In genomic region chr9:113417370-113417769, GRCh38 we compare ENCODE assay signal across 16 cellular contexts. TPM values are rescaled to one million over a fixed set of nuclear protein-coding genes. Genes with fewer than 3 reads are reported as not detected.
DNase-seq lines count a peak whose midpoint lies in the region; ATAC-seq, FAIRE-seq and TF ChIP-seq lines count a peak whose summit lies in the region.
"Had no signal": no experiment of that assay in that cellular context is flagged by ENCODE, and none has a peak within 500 bp of the region (broad histone marks: within the 10 kb centered on the region; RNA-seq: fewer than 3 reads in every experiment).

No MANE protein-coding gene starts in this region.

- no peak overlapping the region for H3K4me2 ChIP-seq in GM12878 (ENCODE audit: control insufficient read depth, insufficient read depth)
- H3K4me2 ChIP-seq: A549 had no signal

- TF ChIP-seq EP300 in GM12878 (IDR thresholded peaks at IDR 0.05; ENCODE audit: borderline replicate concordance in 1 of 2, control insufficient read depth in 1 of 2, low read depth in 2 of 2, low read length in 2 of 2): no peak

- SMC1A ChIA-PET in GM12878 (lab: Charles Lee; ENCODE audit: uncharacterized antibody, unreplicated experiment): interaction anchor here (1.0 to 1.6 kb wide), 2 partner anchors 106 to 241 kb away, joined by 3 to 5 read pairs; no protein-coding TSS in a partner anchor

- no peak overlapping the region for H3K27ac ChIP-seq in GM12878 (ENCODE audit: control insufficient read depth, insufficient read depth)
- H3K27ac ChIP-seq: A549, SJSA1 had no signal

- intact Hi-C loops in GM12878 (cut with micrococcal nuclease; ENCODE audit: unreplicated experiment): no loop called here

- BruUV-seq in GM12878 (replicated peaks; lab: Mats Ljungman, UMichigan): no TSS peak

- DNase-seq in NCI-H82 (lab: John Stamatoyannopoulos, UW): peak; percentile 21
- DNase-seq in NCI-H82 treated with DMSO at 0.1 percent for 48 hours (lab: John Stamatoyannopoulos, UW; ENCODE audit: unreplicated experiment): no peak
- peak; percentile 69 for DNase-seq in NB4 (ENCODE audit: low read depth)
- DNase-seq in GM12878 (ENCODE audit: low read depth, low spot score): no peak
- no peak for DNase-seq in activated effector memory CD4-positive, alpha-beta T cell treated with Interleukin-2 at 50 U/mL for 16 hours
- no peak for DNase-seq in COR-L47 (lab: John Stamatoyannopoulos, UW)
- DNase-seq in stimulated activated CD4-positive, alpha-beta T cell treated with anti-CD3 and anti-CD28 coated beads, Interleukin-4, amount 100 ng/mL, for 4 hours: no peak
- no peak for DNase-seq in SIG-M5 (lab: John Stamatoyannopoulos, UW)
- DNase-seq: Calu3, Karpas-422, NCI-H1694, NCI-H2171, NCI-H446 treated with DMSO at 0.1 percent for 48 hours, NCI-H774 had no signal

- H3K79me2 ChIP-seq in GM12878 (ENCODE audit: control insufficient read depth, insufficient read depth, low read length): no peaks in the 10 kb centered on the region

- no peak for ATAC-seq in GM12878
- ATAC-seq: A549 had no signal

- peaks cover 12% of the 10 kb centered on the region; the same call in 1 of the 2 replicates for H3K4me1 ChIP-seq in GM12878 (ENCODE audit: control insufficient read depth, insufficient read depth, low read length)
- H3K4me1 ChIP-seq: A549, SJSA1 had no signal

- no peaks in the 10 kb centered on the region for H3K9me3 ChIP-seq in GM12878 (replicated peaks; ENCODE audit: control insufficient read depth, insufficient read depth, low read length)
- H3K9me3 ChIP-seq: A549, SJSA1 had no signal

- no peaks in the 10 kb centered on the region for H4K20me1 ChIP-seq in GM12878 (ENCODE audit: control insufficient read depth, insufficient read depth)

- no peak overlapping the region for H3K9ac ChIP-seq in GM12878 (ENCODE audit: control insufficient read depth, insufficient read depth, low read length)

- WGBS in GM12878 (ENCODE audit: insufficient coverage, insufficient replicate concordance, low lambda C conversion rate, missing lambda C conversion rate): 42% methylated on average over 4 of the region's 4 CpGs

- no peak for TF ChIP-seq RAD21 in GM12878 (IDR thresholded peaks at IDR 0.05; ENCODE audit: insufficient read depth, low read depth, low read length)

- H3K27me3 ChIP-seq in GM12878 (replicated peaks in 1 of 2; ENCODE audit: control insufficient read depth in 2 of 2, insufficient read depth in 2 of 2, low read length in 1 of 2): no peaks in the 10 kb centered on the region
- H3K27me3 ChIP-seq: SJSA1 had no signal

- no peaks in the 10 kb centered on the region for H3K36me3 ChIP-seq in GM12878 (ENCODE audit: control insufficient read depth in 2 of 2, insufficient read depth in 2 of 2, low read length in 1 of 2)
- H3K36me3 ChIP-seq: SJSA1 had no signal

- H3K4me3 ChIP-seq in NB4 (ENCODE audit: low read depth, low read length): no peak overlapping the region
- no peak overlapping the region for H3K4me3 ChIP-seq in GM12878
- H3K4me3 ChIP-seq: A549, SJSA1 had no signal

- peak; percentile 6 for TF ChIP-seq CTCF in NB4 (IDR thresholded peaks at IDR 0.05; ENCODE audit: low read depth, low read length)
- TF ChIP-seq CTCF in GM12878 (IDR thresholded peaks at IDR 0.05 in 2 of 3, conservative IDR thresholded peaks at IDR 0.05 in 1 of 3; ENCODE audit: control insufficient read depth in 2 of 3, extremely low read depth in 1 of 3, insufficient read depth in 1 of 3, low read depth in 3 of 3, low read length in 3 of 3): no peak

- POLR2A ChIA-PET in GM12878 (lab: Charles Lee): no interaction called here

- peak; percentile 18 for FAIRE-seq in GM12878 (lab: Jason Lieb, UNC)
- FAIRE-seq: A549 had no signal

- in situ Hi-C loops in GM12878 (cut with MboI): no loop called here

- TF ChIP-seq POLR2A in NB4 (IDR thresholded peaks at IDR 0.05; ENCODE audit: extremely low read depth, insufficient read length) (no peak), GM12878 (IDR thresholded peaks at IDR 0.05; ENCODE audit: low read depth, low read length) (no peak)

- CTCF ChIA-PET in GM12878 (lab: Yijun Ruan, JAX): interaction anchor here (1.4 to 3.3 kb wide), 2 partner anchors 13 to 17 kb away, joined by 4 to 13 read pairs; partner anchors contain the start of gene ALAD

- RAD21 ChIA-PET in GM12878 (lab: Charles Lee; ENCODE audit: unreplicated experiment): interaction anchor here (1.3 kb wide), 1 partner anchor 241 kb away, joined by 6 read pairs; no protein-coding TSS in a partner anchor

- no peak overlapping the region; the same call in 1 of the 2 replicates for H2AFZ ChIP-seq in GM12878 (ENCODE audit: control insufficient read depth, low read depth, low read length)

RNA-seq across cellular contexts. Expression of gene C9orf43, which starts 6.8 kb away (rescaled TPM):
- 0.86 and 1.8 TPM in 2 replicates for total RNA-seq in GM12878 (2013; cell fraction: nucleolus; rRNA removed)
- total RNA-seq in GM12878 (2014; rRNA removed) (0.65 and 0.68 TPM in 2 replicates), GM12878 (2014; rRNA removed; fragmentation: Illumina TruSeq; extraction: Trizol) (0.54 and 0.64 TPM in 2 replicates), GM12878 (2021) (0.35 and 0.56 TPM in 2 replicates)
- polyA plus RNA-seq in GM12878 (2011; ENCODE audit: low read depth): 0.20 TPM
- polyA plus RNA-seq in GM12878 (2011; rRNA removed) (0.36 and 0.62 TPM in 2 replicates), GM12878 (2014; fragmentation: Illumina TruSeq; extraction: Trizol) (0.68 and 0.87 TPM in 2 replicates), GM12878 (2014; fragmentation: Nextera tagmentation; extraction: Ambion mirVana) (under 1 TPM; 0.23 to 0.51 TPM), GM12878 (2014; rRNA removed) (0.74 and 0.79 TPM in 2 replicates), GM12878 (2016; fragmentation: Nextera tagmentation; extraction: Ambion mirVana) (under 1 TPM; 0.08 to 0.31 TPM)
- 0.33 and 0.45 TPM in 2 replicates for polyA plus RNA-seq in GM12878 (2011; cell fraction: cytosol; rRNA removed)
- polyA plus RNA-seq in GM12878 (2011; cell fraction: nucleus; rRNA removed): 0.51 and 0.59 TPM in 2 replicates
- 0.65 and 0.73 TPM in 2 replicates for polyA plus RNA-seq in GM12878 (2012)
- polyA minus RNA-seq in GM12878 (2011; rRNA and poly(A)+ RNA removed): 1.2 TPM in 2 replicates
- polyA minus RNA-seq in GM12878 (2011; cell fraction: cytosol; rRNA and poly(A)+ RNA removed): 0.42 TPM in 1 of 2 replicates, not detected in the other
- 1.3 and 2.5 TPM in 2 replicates for polyA minus RNA-seq in GM12878 (2011; cell fraction: nucleus; rRNA and poly(A)+ RNA removed)

RNA-seq across cellular contexts. Expression of gene POLE3, which starts 6.9 kb away (rescaled TPM):
- 15.4 and 16.1 TPM in 2 replicates for total RNA-seq in GM12878 (2013; cell fraction: nucleolus; rRNA removed)
- total RNA-seq in GM12878 (2014; rRNA removed) (75.9 and 90.5 TPM in 2 replicates), GM12878 (2014; rRNA removed; fragmentation: Illumina TruSeq; extraction: Trizol) (76.5 and 85.2 TPM in 2 replicates), GM12878 (2021) (58.3 and 59.0 TPM in 2 replicates)
- 41.6 TPM for polyA plus RNA-seq in GM12878 (2011; ENCODE audit: low read depth)
- polyA plus RNA-seq in GM12878 (2011; rRNA removed) (84.4 and 99.3 TPM in 2 replicates), GM12878 (2014; fragmentation: Illumina TruSeq; extraction: Trizol) (116 and 127 TPM in 2 replicates), GM12878 (2014; fragmentation: Nextera tagmentation; extraction: Ambion mirVana) (10 to 100 TPM; 40.8 to 65.9 TPM), GM12878 (2014; rRNA removed) (63.6 and 63.9 TPM in 2 replicates), GM12878 (2016; fragmentation: Nextera tagmentation; extraction: Ambion mirVana) (100 to 1,000 TPM in 1 of 2 experiments, 10 to 100 TPM in 1; 98.3 to 101 TPM)
- 65.7 and 66.3 TPM in 2 replicates for polyA plus RNA-seq in GM12878 (2011; cell fraction: cytosol; rRNA removed)
- polyA plus RNA-seq in GM12878 (2011; cell fraction: nucleus; rRNA removed): 29.5 and 36.3 TPM in 2 replicates
- polyA plus RNA-seq in GM12878 (2012): 37.0 and 42.4 TPM in 2 replicates
- polyA minus RNA-seq in GM12878 (2011; rRNA and poly(A)+ RNA removed): 35.8 and 39.2 TPM in 2 replicates
- polyA minus RNA-seq in GM12878 (2011; cell fraction: cytosol; rRNA and poly(A)+ RNA removed): 11.5 and 14.5 TPM in 2 replicates
- polyA minus RNA-seq in GM12878 (2011; cell fraction: nucleus; rRNA and poly(A)+ RNA removed): 12.2 and 18.4 TPM in 2 replicates

RNA-seq across cellular contexts. Expression of gene ALAD, which starts 16.3 kb away (rescaled TPM):
- 34.6 and 46.8 TPM in 2 replicates for total RNA-seq in GM12878 (2013; cell fraction: nucleolus; rRNA removed)
- total RNA-seq in GM12878 (2014; rRNA removed) (13.1 and 15.7 TPM in 2 replicates), GM12878 (2014; rRNA removed; fragmentation: Illumina TruSeq; extraction: Trizol) (10.3 and 11.9 TPM in 2 replicates), GM12878 (2021) (20.2 and 21.6 TPM in 2 replicates)
- polyA plus RNA-seq in GM12878 (2011; ENCODE audit: low read depth): 13.2 TPM
- polyA plus RNA-seq in GM12878 (2011; rRNA removed) (8.1 and 10.7 TPM in 2 replicates), GM12878 (2014; fragmentation: Illumina TruSeq; extraction: Trizol) (18.0 and 20.4 TPM in 2 replicates), GM12878 (2014; fragmentation: Nextera tagmentation; extraction: Ambion mirVana) (1 to 10 TPM; 2.4 to 3.9 TPM), GM12878 (2014; rRNA removed) (15.7 and 18.2 TPM in 2 replicates), GM12878 (2016; fragmentation: Nextera tagmentation; extraction: Ambion mirVana) (10 to 100 TPM; 11.6 to 13.8 TPM)
- polyA plus RNA-seq in GM12878 (2011; cell fraction: cytosol; rRNA removed): 9.4 and 10.4 TPM in 2 replicates
- polyA plus RNA-seq in GM12878 (2011; cell fraction: nucleus; rRNA removed): 31.0 and 32.1 TPM in 2 replicates
- polyA plus RNA-seq in GM12878 (2012): 16.8 and 19.2 TPM in 2 replicates
- 9.1 and 17.1 TPM in 2 replicates for polyA minus RNA-seq in GM12878 (2011; rRNA and poly(A)+ RNA removed)
- polyA minus RNA-seq in GM12878 (2011; cell fraction: cytosol; rRNA and poly(A)+ RNA removed): 3.6 TPM in 2 replicates
- polyA minus RNA-seq in GM12878 (2011; cell fraction: nucleus; rRNA and poly(A)+ RNA removed): 12.3 and 23.0 TPM in 2 replicates

RNA-seq across cellular contexts. Expression of gene HDHD3, which starts 40.6 kb away (rescaled TPM):
- total RNA-seq in GM12878 (2013; cell fraction: nucleolus; rRNA removed): 13.5 and 14.9 TPM in 2 replicates
- 25.7 and 25.9 TPM in 2 replicates for total RNA-seq in GM12878 (2014; rRNA removed)
- total RNA-seq in GM12878 (2014; rRNA removed; fragmentation: Illumina TruSeq; extraction: Trizol): 12.1 and 12.4 TPM in 2 replicates
- total RNA-seq in GM12878 (2021): 21.2 and 23.1 TPM in 2 replicates
- polyA plus RNA-seq in GM12878 (2011; ENCODE audit: low read depth): 6.9 TPM
- polyA plus RNA-seq in GM12878 (2011; rRNA removed): 9.6 and 16.5 TPM in 2 replicates
- 23.9 and 31.6 TPM in 2 replicates for polyA plus RNA-seq in GM12878 (2011; cell fraction: cytosol; rRNA removed)
- 17.6 TPM in 2 replicates for polyA plus RNA-seq in GM12878 (2011; cell fraction: nucleus; rRNA removed)
- 13.2 and 13.6 TPM in 2 replicates for polyA plus RNA-seq in GM12878 (2012)
- 4.0 and 11.4 TPM in 2 replicates for polyA plus RNA-seq in GM12878 (2014; fragmentation: Illumina TruSeq; extraction: Trizol)
- polyA plus RNA-seq in GM12878 (2014; fragmentation: Nextera tagmentation; extraction: Ambion mirVana): 1 to 10 TPM; 1.3 to 6.5 TPM
- polyA plus RNA-seq in GM12878 (2014; rRNA removed): 29.4 and 29.9 TPM in 2 replicates
- polyA plus RNA-seq in GM12878 (2016; fragmentation: Nextera tagmentation; extraction: Ambion mirVana): 10 to 100 TPM; 19.2 to 22.6 TPM
- polyA minus RNA-seq in GM12878 (2011; rRNA and poly(A)+ RNA removed): 11.0 and 17.0 TPM in 2 replicates
- 7.1 and 7.7 TPM in 2 replicates for polyA minus RNA-seq in GM12878 (2011; cell fraction: cytosol; rRNA and poly(A)+ RNA removed)
- polyA minus RNA-seq in GM12878 (2011; cell fraction: nucleus; rRNA and poly(A)+ RNA removed): 9.7 and 13.7 TPM in 2 replicates

RNA-seq across cellular contexts. Expression of gene RGS3, which starts 46.2 kb away (rescaled TPM):
- 309 and 360 TPM in 2 replicates for total RNA-seq in GM12878 (2013; cell fraction: nucleolus; rRNA removed)
- total RNA-seq in GM12878 (2014; rRNA removed) (35.1 and 37.5 TPM in 2 replicates), GM12878 (2014; rRNA removed; fragmentation: Illumina TruSeq; extraction: Trizol) (29.8 and 30.7 TPM in 2 replicates), GM12878 (2021) (42.6 and 42.7 TPM in 2 replicates)
- polyA plus RNA-seq in GM12878 (2011; ENCODE audit: low read depth): 17.6 TPM
- polyA plus RNA-seq in GM12878 (2011; rRNA removed) (67.9 and 138 TPM in 2 replicates), GM12878 (2014; fragmentation: Illumina TruSeq; extraction: Trizol) (18.3 and 27.2 TPM in 2 replicates), GM12878 (2014; fragmentation: Nextera tagmentation; extraction: Ambion mirVana) (1 to 10 TPM; 2.9 to 3.6 TPM), GM12878 (2014; rRNA removed) (29.9 and 37.3 TPM in 2 replicates), GM12878 (2016; fragmentation: Nextera tagmentation; extraction: Ambion mirVana) (10 to 100 TPM; 26.2 to 27.8 TPM)
- polyA plus RNA-seq in GM12878 (2011; cell fraction: cytosol; rRNA removed): 166 and 203 TPM in 2 replicates
- polyA plus RNA-seq in GM12878 (2011; cell fraction: nucleus; rRNA removed): 232 and 245 TPM in 2 replicates
- polyA plus RNA-seq in GM12878 (2012): 26.3 and 45.6 TPM in 2 replicates
- 178 and 276 TPM in 2 replicates for polyA minus RNA-seq in GM12878 (2011; rRNA and poly(A)+ RNA removed)
- polyA minus RNA-seq in GM12878 (2011; cell fraction: cytosol; rRNA and poly(A)+ RNA removed): 79.2 and 82.9 TPM in 2 replicates
- 140 and 246 TPM in 2 replicates for polyA minus RNA-seq in GM12878 (2011; cell fraction: nucleus; rRNA and poly(A)+ RNA removed)

Comparison
In these comparisons a context has a peak if more than half of its experiments do, and no peak if none do; other contexts are left out.
1. DNase-seq: peak in NCI-H82 (single experiment) and NB4 (single experiment); none in NCI-H82 treated with DMSO at 0.1 percent for 48 hours (single experiment), GM12878 (single experiment), activated effector memory CD4-positive, alpha-beta T cell treated with Interleukin-2 at 50 U/mL for 16 hours (single experiment), COR-L47 (single experiment), stimulated activated CD4-positive, alpha-beta T cell treated with anti-CD3 and anti-CD28 coated beads, Interleukin-4, amount 100 ng/mL, for 4 hours (0 of 2) and SIG-M5 (single experiment).